Comparison of ENCODE assay signal across 13 cellular contexts in genomic region chr2:238241970-238242369, GRCh38. TPM values are rescaled to one million over a fixed set of nuclear protein-coding genes. Genes with fewer than 3 reads are reported as not detected.
DNase-seq lines count a peak whose midpoint lies in the region; ATAC-seq, FAIRE-seq and TF ChIP-seq lines count a peak whose summit lies in the region.
"Had no signal": no experiment of that assay in that cellular context is flagged by ENCODE, and none has a peak within 500 bp of the region (broad histone marks: within the 10 kb centered on the region; RNA-seq: fewer than 3 reads in every experiment).

No MANE protein-coding gene starts in this region.

- CTCF ChIA-PET in activated B cell treated with CpG ODN at 0.5 μM for 24 hours (lab: Charles Lee) = no interaction called here

- ATAC-seq in left ventricle myocardium superior (no peak), activated B cell treated with CpG ODN at 0.5 μM for 24 hours (ENCODE audit: low read depth) (no peak), HG02678 (IDR thresholded peaks at IDR 0.05; ENCODE audit: unreplicated experiment) (no peak)
- ATAC-seq: esophagus mucosa had no signal

- H3K27me3 Mint-ChIP-seq in activated B cell treated with CpG ODN at 0.5 μM for 24 hours (peaks cover 2% of the 10 kb centered on the region), mesothelial cell of epicardium (ENCODE audit: low read depth) (peaks cover 28% of the 10 kb centered on the region)

- no peak for TF ChIP-seq CTCF in left ventricle myocardium inferior (IDR thresholded peaks at IDR 0.05; ENCODE audit: borderline replicate concordance)
- TF ChIP-seq CTCF in activated B cell treated with CpG ODN at 0.5 μM for 24 hours (IDR thresholded peaks at IDR 0.05) = no peak
- TF ChIP-seq CTCF in mesothelial cell of epicardium (IDR thresholded peaks at IDR 0.05; ENCODE audit: unreplicated experiment) = no peak

- 68 to 74% (median 74%) methylated on average over 2 of the region's 2 CpGs for WGBS in small intestine, 3 donors

- H3K27ac Mint-ChIP-seq in activated B cell treated with CpG ODN at 0.5 μM for 24 hours (no peak overlapping the region), mesothelial cell of epicardium (no peak overlapping the region)

- H3K9me3 ChIP-seq in left ventricle myocardium inferior (replicated peaks) (no peaks in the 10 kb centered on the region), stomach smooth muscle (ENCODE audit: control insufficient read depth in 2 of 2, low read length in 2 of 2) (no peaks in the 10 kb centered on the region), small intestine (ENCODE audit: control insufficient read depth, low read depth) (no peaks in the 10 kb centered on the region)

- POLR2A ChIA-PET in activated B cell treated with CpG ODN at 0.5 μM for 24 hours (lab: Charles Lee) = no interaction called here

- H3K9ac ChIP-seq in stomach smooth muscle (ENCODE audit: low read length in 2 of 2) = no peak overlapping the region

- no peak overlapping the region for H3K4me3 ChIP-seq in left ventricle myocardium inferior
- no peak overlapping the region for H3K4me3 ChIP-seq in stomach smooth muscle (ENCODE audit: low read length in 2 of 2)
- H3K4me3 ChIP-seq in small intestine (ENCODE audit: low read depth in 1 of 2, low read length in 2 of 2) = no peak overlapping the region

- H3K4me3 Mint-ChIP-seq in activated B cell treated with CpG ODN at 0.5 μM for 24 hours = peak overlapping the region; percentile 37
- H3K4me3 Mint-ChIP-seq in mesothelial cell of epicardium = peak overlapping the region; percentile 2

- H3K27me3 ChIP-seq in left ventricle myocardium inferior (ENCODE audit: low read depth) (peaks cover 26% of the 10 kb centered on the region), stomach smooth muscle (ENCODE audit: control insufficient read depth in 1 of 2, insufficient read depth in 2 of 2, low read length in 2 of 2) (no peaks in the 10 kb centered on the region), small intestine (ENCODE audit: control insufficient read depth in 2 of 2, insufficient read depth in 2 of 2, low read length in 2 of 2) (no peaks in the 10 kb centered on the region)

- peaks cover 40% of the 10 kb centered on the region for H3K4me1 ChIP-seq in left ventricle myocardium inferior
- peaks cover 30% of the 10 kb centered on the region for H3K4me1 ChIP-seq in stomach smooth muscle (ENCODE audit: control insufficient read depth, insufficient read depth, low read length)
- H3K4me1 ChIP-seq in small intestine (ENCODE audit: control insufficient read depth in 2 of 2, insufficient read depth in 1 of 2, low read depth in 1 of 2, low read length in 1 of 2) = peaks cover 0 to 3% of the 10 kb centered on the region in 2 donors

- intact Hi-C loops in left ventricle myocardium inferior (cut with micrococcal nuclease) = no loop called here
- intact Hi-C loops in left ventricle myocardium superior (cut with micrococcal nuclease) = no loop called here
- intact Hi-C loops in activated B cell treated with CpG ODN at 0.5 μM for 24 hours (cut with micrococcal nuclease) = loop anchor here (2.0 kb wide), 1 partner anchor 181 kb away; the partner anchor contains the start of gene SCLY

- H3K4me1 Mint-ChIP-seq in activated B cell treated with CpG ODN at 0.5 μM for 24 hours (peaks cover 13% of the 10 kb centered on the region), mesothelial cell of epicardium (peaks cover 6% of the 10 kb centered on the region)

- no peak for FAIRE-seq in small intestine (lab: Jason Lieb, UNC)
- FAIRE-seq: G401.6 had no signal

- DNase-seq in left ventricle myocardium inferior (no peak), left ventricle myocardium superior (no peak), activated B cell treated with CpG ODN at 0.5 μM for 24 hours (no peak), mesothelial cell of epicardium (ENCODE audit: low spot score in 2 of 2, unreplicated experiment in 2 of 2) (no peak), small intestine (no peak), NCI-H2227 treated with DMSO at 0.1 percent for 48 hours (lab: John Stamatoyannopoulos, UW) (no peak)
- DNase-seq: mesenchymal stem cell; NCI-H1694 treated with DMSO at 0.1 percent for 48 hours; stimulated activated CD4-positive, alpha-beta T cell treated with anti-CD3 and anti-CD28 coated beads, Interleukin-2, amount 100 ng/mL, for 48 hours had no signal

- H3K36me3 ChIP-seq in left ventricle myocardium inferior (peaks cover 19% of the 10 kb centered on the region), stomach smooth muscle (ENCODE audit: control insufficient read depth in 2 of 2, insufficient read depth in 2 of 2, low read length in 2 of 2) (peaks cover 9% of the 10 kb centered on the region in 2 donors), small intestine (ENCODE audit: control insufficient read depth in 2 of 2, insufficient read depth in 2 of 2, low read length in 2 of 2) (no peaks in the 10 kb centered on the region)

- H3K9me3 Mint-ChIP-seq in activated B cell treated with CpG ODN at 0.5 μM for 24 hours (no peaks in the 10 kb centered on the region), mesothelial cell of epicardium (no peaks in the 10 kb centered on the region)

- peaks cover 23% of the 10 kb centered on the region for H3K36me3 Mint-ChIP-seq in activated B cell treated with CpG ODN at 0.5 μM for 24 hours (ENCODE audit: low read depth)
- peaks cover 15% of the 10 kb centered on the region for H3K36me3 Mint-ChIP-seq in mesothelial cell of epicardium

- H3K27ac ChIP-seq in left ventricle myocardium inferior (replicated peaks) (peak overlapping the region; percentile 53), stomach smooth muscle (ENCODE audit: low read length) (peak overlapping the region; percentile 58), small intestine (ENCODE audit: low read depth in 1 of 2, low read length in 1 of 2) (no peak overlapping the region)

RNA-seq across cellular contexts. Expression of gene HES6, which starts 2.1 kb away (rescaled TPM):
- total RNA-seq in left ventricle myocardium inferior (2.7 TPM), left ventricle myocardium superior (2.7 TPM), activated B cell treated with CpG ODN at 0.5 μM for 24 hours (4.4 and 5.0 TPM in 2 replicates), mesothelial cell of epicardium (4.2 to 5.1 TPM (median 4.3 TPM) in 3 replicates)
- 10 to 100 TPM; 25.4 to 94.3 (median 33.5) TPM for polyA plus RNA-seq in small intestine

RNA-seq across cellular contexts. Expression of gene ILKAP, which starts 38.5 kb away (rescaled TPM):
- 26.5 TPM for total RNA-seq in left ventricle myocardium inferior
- total RNA-seq in left ventricle myocardium superior = 26.7 TPM
- total RNA-seq in activated B cell treated with CpG ODN at 0.5 μM for 24 hours = 64.4 and 77.3 TPM in 2 replicates
- 48.6 to 54.0 TPM (median 50.8 TPM) in 3 replicates for total RNA-seq in mesothelial cell of epicardium
- polyA plus RNA-seq in small intestine = 10 to 100 TPM; 37.6 to 66.0 (median 54.0) TPM

RNA-seq across cellular contexts. Expression of gene PER2, which starts 46.4 kb away (rescaled TPM):
- 3.4 TPM for total RNA-seq in left ventricle myocardium inferior
- total RNA-seq in left ventricle myocardium superior = 4.5 TPM
- 15.8 and 16.6 TPM in 2 replicates for total RNA-seq in activated B cell treated with CpG ODN at 0.5 μM for 24 hours
- total RNA-seq in mesothelial cell of epicardium = 11.4 to 12.7 TPM (median 11.7 TPM) in 3 replicates
- polyA plus RNA-seq in small intestine = 1 to 10 TPM; 2.2 to 5.6 (median 2.7) TPM

Comparison
In these comparisons a context has a peak if more than half of its experiments do, and no peak if none do; other contexts are left out.
1. H3K27ac ChIP-seq: peak in left ventricle myocardium inferior (single experiment) and stomach smooth muscle (single experiment); none in small intestine (0 of 2).